In the genomic region with DNA sequence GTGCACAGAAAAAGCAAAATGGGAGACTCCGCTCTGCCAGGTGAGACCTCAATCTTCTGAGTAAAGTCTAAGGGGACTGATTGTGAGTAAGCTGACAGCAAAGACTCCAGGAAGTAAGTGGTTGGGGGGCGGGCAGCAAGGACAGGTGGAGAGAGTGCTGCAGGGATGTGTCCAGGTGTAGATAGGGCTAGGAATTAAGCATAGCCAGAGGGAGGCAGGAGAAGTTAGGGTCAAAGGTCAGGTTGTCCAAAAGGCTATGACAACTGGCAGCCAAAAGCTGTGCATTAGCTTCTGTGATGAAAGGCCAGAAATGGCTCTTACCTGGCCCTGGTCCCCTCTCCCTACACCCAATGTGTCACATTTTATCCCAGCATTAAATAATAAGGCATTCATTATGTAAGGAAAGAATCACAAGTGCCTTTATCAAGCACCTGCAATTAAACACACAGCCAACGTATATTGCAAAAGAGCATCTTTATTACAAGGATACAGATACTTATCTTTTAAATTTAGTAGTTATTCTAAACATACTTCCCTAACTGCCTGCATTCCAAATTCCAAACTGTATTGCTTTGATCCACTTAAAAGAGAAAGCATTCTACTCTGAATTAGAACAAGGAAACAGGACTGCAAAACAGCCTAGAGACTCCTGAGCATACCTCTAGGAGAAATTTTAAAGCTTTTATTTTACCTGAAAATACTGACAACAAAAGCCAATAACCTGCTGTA, we compare ENCODE assay signal across 1 cellular context.
TF ChIP-seq lines count a peak whose summit lies in the region.

No MANE protein-coding gene starts in this region.

TF ChIP-seq in IMR-90, 13 proteins besides CTCF, POLR2A, EP300 and RAD21 (continued from another document):
- TF ChIP-seq CHD1 (IDR thresholded peaks at IDR 0.05; ENCODE audit: low read depth, low read length) (no peak), MAFK (IDR thresholded peaks at IDR 0.05; ENCODE audit: low read depth, low read length) (no peak), SMC3 (IDR thresholded peaks at IDR 0.05; ENCODE audit: low read depth, low read length) (no peak)
